In the genomic region with DNA sequence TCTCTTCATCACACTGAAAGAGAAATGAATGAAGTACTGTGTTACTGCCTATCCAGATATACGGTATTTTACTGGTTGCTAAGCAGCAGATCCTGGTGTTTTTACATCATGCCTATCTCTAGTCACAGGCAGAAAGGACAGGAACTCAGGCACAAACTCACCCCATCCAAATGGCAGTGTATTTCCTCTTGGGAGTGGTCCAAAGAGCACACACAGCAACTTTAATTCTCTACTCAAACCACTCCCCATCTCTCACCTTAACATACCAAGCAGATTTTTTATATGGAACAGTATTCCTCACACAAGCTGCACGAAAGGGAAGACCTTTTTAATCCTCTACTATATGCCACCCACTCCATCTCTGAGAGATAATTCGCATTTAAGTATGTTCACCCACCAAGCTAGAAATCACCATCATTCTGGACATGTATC, we compare ENCODE assay signal across 8 cellular contexts. TPM values are rescaled to one million over a fixed set of nuclear protein-coding genes. Genes with fewer than 3 reads are reported as not detected.
DNase-seq lines count a peak whose midpoint lies in the region; ATAC-seq and TF ChIP-seq lines count a peak whose summit lies in the region.

No MANE protein-coding gene starts in this region.

- peak; percentile 21 for DNase-seq in ACHN
- DNase-seq in NCI-H2196 (lab: John Stamatoyannopoulos, UW; ENCODE audit: unreplicated experiment): peak; percentile 73
- peak; percentile 89 for DNase-seq in dermis blood vessel endothelial cell
- no peak for DNase-seq in mesothelial cell of epicardium (ENCODE audit: low spot score in 2 of 2, unreplicated experiment in 2 of 2)
- DNase-seq in NCI-H82 treated with DMSO at 0.1 percent for 48 hours (lab: John Stamatoyannopoulos, UW; ENCODE audit: unreplicated experiment): no peak
- DNase-seq in effector memory CD8-positive, alpha-beta T cell: no peak

- peaks cover 11% of the 10 kb centered on the region for H3K36me3 Mint-ChIP-seq in mesothelial cell of epicardium
- H3K36me3 Mint-ChIP-seq in effector memory CD8-positive, alpha-beta T cell (ENCODE audit: insufficient read depth): peaks cover 21% of the 10 kb centered on the region

- H3K27me3 Mint-ChIP-seq in mesothelial cell of epicardium (ENCODE audit: low read depth): no peaks in the 10 kb centered on the region
- H3K27me3 Mint-ChIP-seq in effector memory CD8-positive, alpha-beta T cell: no peaks in the 10 kb centered on the region

- in situ Hi-C loops in ACHN (cut with HindIII; ENCODE audit: low pct_ligation_motif_present, low pct_unique_long_range_greater_than_20kb, low sequenced_read_pairs): no loop called here

- no peak for TF ChIP-seq CTCF in mesothelial cell of epicardium (IDR thresholded peaks at IDR 0.05; ENCODE audit: unreplicated experiment)

- H3K4me3 Mint-ChIP-seq in mesothelial cell of epicardium: no peak overlapping the region
- H3K4me3 Mint-ChIP-seq in effector memory CD8-positive, alpha-beta T cell: no peak overlapping the region

- H3K4me1 Mint-ChIP-seq in mesothelial cell of epicardium: peaks cover 14% of the 10 kb centered on the region
- peaks cover 3 to 5% of the 10 kb centered on the region in 2 donors for H3K4me1 Mint-ChIP-seq in effector memory CD8-positive, alpha-beta T cell (ENCODE audit: low read depth in 2 of 2)

- no peaks in the 10 kb centered on the region for H3K9me3 Mint-ChIP-seq in mesothelial cell of epicardium
- no peaks in the 10 kb centered on the region for H3K9me3 Mint-ChIP-seq in effector memory CD8-positive, alpha-beta T cell

- ATAC-seq in effector memory CD8-positive, alpha-beta T cell (replicated peaks): no peak
- ATAC-seq in GM18511 (IDR thresholded peaks at IDR 0.05; ENCODE audit: unreplicated experiment): no peak
- ATAC-seq in GM19328 (IDR thresholded peaks at IDR 0.05; ENCODE audit: unreplicated experiment): no peak

- peak overlapping the region; percentile 82 for H3K27ac Mint-ChIP-seq in mesothelial cell of epicardium
- peak overlapping the region in 1 of 2 donors; percentile 62 for H3K27ac Mint-ChIP-seq in effector memory CD8-positive, alpha-beta T cell

RNA-seq across cellular contexts. Expression of gene EIF4G3, which starts 27.3 kb away (rescaled TPM):
- total RNA-seq in dermis blood vessel endothelial cell (39.8 and 60.8 TPM in 2 replicates), mesothelial cell of epicardium (102 to 106 TPM (median 104 TPM) in 3 replicates)

Comparison
In these comparisons a context has a peak if more than half of its experiments do, and no peak if none do; other contexts are left out.
1. DNase-seq: peak in ACHN (single experiment), NCI-H2196 (single experiment) and dermis blood vessel endothelial cell (single experiment); none in mesothelial cell of epicardium (0 of 2), NCI-H82 treated with DMSO at 0.1 percent for 48 hours (single experiment) and effector memory CD8-positive, alpha-beta T cell (0 of 3).